In the genomic region with DNA sequence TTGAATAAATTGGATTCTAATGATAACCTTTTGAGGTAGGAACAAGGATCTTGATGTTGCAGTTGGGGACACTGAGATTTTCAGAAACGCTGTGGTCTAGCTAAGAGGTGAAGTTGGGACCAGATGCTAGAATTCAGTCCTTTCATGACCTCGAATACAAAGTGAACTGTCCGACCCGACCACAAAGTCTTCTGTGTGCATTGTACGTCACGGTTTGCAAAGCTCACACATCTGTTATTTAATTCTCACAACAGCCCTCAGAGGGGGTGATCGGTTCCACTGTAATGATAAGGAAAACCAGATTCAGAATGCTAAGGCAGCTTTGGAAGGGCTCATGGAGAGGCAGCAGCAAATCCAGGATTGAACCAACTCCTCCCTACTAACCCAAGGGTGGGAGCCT, we compare ENCODE assay signal across 28 cellular contexts. TPM values are rescaled to one million over a fixed set of nuclear protein-coding genes. Genes with fewer than 3 reads are reported as not detected.
"Had no signal": no experiment of that assay in that cellular context is flagged by ENCODE, and none has a peak within 500 bp of the region (broad histone marks: within the 10 kb centered on the region; RNA-seq: fewer than 3 reads in every experiment).

No MANE protein-coding gene starts in this region.

- DNase-seq: activated CD4-positive, alpha-beta T cell treated with anti-CD3 and anti-CD28 coated beads for 1 hour; activated CD4-positive, alpha-beta T cell treated with anti-CD3 and anti-CD28 coated beads, Interleukin-2, amount 50 U/mL, for 1 hour; activated CD8-positive, alpha-beta T cell treated with anti-CD3 and anti-CD28 coated beads for 36 hours; activated naive CD8-positive, alpha-beta T cell treated with anti-CD3 and anti-CD28 coated beads, Interleukin-2, amount 50 U/mL, for 24 hours; activated T-cell treated with anti-CD3 and anti-CD28 coated beads, Interleukin-2, amount 50 U/mL, for 4 hours; dermis blood vessel endothelial cell; effector CD8-positive, alpha-beta T cell; kidney glomerular epithelial cell; ovary; retina; stimulated activated CD4-positive, alpha-beta T cell treated with anti-CD3 and anti-CD28 coated beads, Interleukin-4, amount 100 ng/mL, for 1 hour; stimulated activated naive CD8-positive, alpha-beta T cell treated with anti-CD3 and anti-CD28 coated beads, Interleukin-15, Interleukin-2, amounts not matched to agents 100 U/mL and 50 U/mL, for 24 hours; T-helper 2 cell had no signal

- H3K4me1 Mint-ChIP-seq: activated naive CD4-positive, alpha-beta T cell treated with anti-CD3 and anti-CD28 coated beads, Interleukin-2, amount 50 U/mL, for 24 hours; activated naive CD8-positive, alpha-beta T cell treated with anti-CD3 and anti-CD28 coated beads, Interleukin-2, amount 50 U/mL, for 24 hours; activated T-helper 17 cell treated with anti-CD3 and anti-CD28 coated beads, Interleukin-2, amount 50 U/mL, for 72 hours had no signal

- H3K9me3 Mint-ChIP-seq: activated CD8-positive, alpha-beta T cell treated with anti-CD3 and anti-CD28 coated beads for 36 hours; activated naive CD4-positive, alpha-beta T cell treated with anti-CD3 and anti-CD28 coated beads, Interleukin-2, amount 50 U/mL, for 24 hours; activated naive CD8-positive, alpha-beta T cell treated with anti-CD3 and anti-CD28 coated beads, Interleukin-2, amount 50 U/mL, for 24 hours; activated T-cell treated with anti-CD3 and anti-CD28 coated beads, Interleukin-2, amount 50 U/mL, for 4 hours; activated T-helper 17 cell treated with anti-CD3 and anti-CD28 coated beads, Interleukin-2, amount 50 U/mL, for 72 hours; nephron; WTC11 had no signal

- H3K9me3 ChIP-seq: breast epithelium, heart right ventricle, left lung, neutrophil, ovary, prostate gland, thoracic aorta, upper lobe of left lung, vagina had no signal

- H3K27ac ChIP-seq: breast epithelium, left lung, neutrophil, ovary, prostate gland, thoracic aorta, upper lobe of left lung, vagina had no signal

- H3K36me3 ChIP-seq: breast epithelium, heart right ventricle, left lung, neutrophil, ovary, prostate gland, thoracic aorta, upper lobe of left lung, vagina had no signal

- H3K27ac Mint-ChIP-seq: activated CD8-positive, alpha-beta T cell treated with anti-CD3 and anti-CD28 coated beads for 36 hours; activated naive CD4-positive, alpha-beta T cell treated with anti-CD3 and anti-CD28 coated beads, Interleukin-2, amount 50 U/mL, for 24 hours; activated naive CD8-positive, alpha-beta T cell treated with anti-CD3 and anti-CD28 coated beads, Interleukin-2, amount 50 U/mL, for 24 hours; activated T-helper 17 cell treated with anti-CD3 and anti-CD28 coated beads, Interleukin-2, amount 50 U/mL, for 72 hours; nephron; WTC11 had no signal

- H3K4me3 ChIP-seq: breast epithelium, heart right ventricle, left lung, ovary, prostate gland, thoracic aorta, upper lobe of left lung, vagina had no signal

- ATAC-seq: activated CD8-positive, alpha-beta T cell treated with anti-CD3 and anti-CD28 coated beads for 36 hours; activated T-cell treated with anti-CD3 and anti-CD28 coated beads, Interleukin-2, amount 50 U/mL, for 4 hours; activated T-helper 17 cell treated with anti-CD3 and anti-CD28 coated beads, Interleukin-2, amount 50 U/mL, for 72 hours; left lung; stimulated activated naive CD8-positive, alpha-beta T cell treated with anti-CD3 and anti-CD28 coated beads, Interleukin-15, Interleukin-2, amounts not matched to agents 100 U/mL and 50 U/mL, for 24 hours had no signal

- H3K4me3 Mint-ChIP-seq: activated CD8-positive, alpha-beta T cell treated with anti-CD3 and anti-CD28 coated beads for 36 hours; activated naive CD4-positive, alpha-beta T cell treated with anti-CD3 and anti-CD28 coated beads, Interleukin-2, amount 50 U/mL, for 24 hours; activated naive CD8-positive, alpha-beta T cell treated with anti-CD3 and anti-CD28 coated beads, Interleukin-2, amount 50 U/mL, for 24 hours; activated T-cell treated with anti-CD3 and anti-CD28 coated beads, Interleukin-2, amount 50 U/mL, for 4 hours; activated T-helper 17 cell treated with anti-CD3 and anti-CD28 coated beads, Interleukin-2, amount 50 U/mL, for 72 hours; nephron; WTC11 had no signal

- H3K27me3 ChIP-seq: breast epithelium, ovary, upper lobe of left lung, vagina had no signal

- H3K36me3 Mint-ChIP-seq: activated naive CD4-positive, alpha-beta T cell treated with anti-CD3 and anti-CD28 coated beads, Interleukin-2, amount 50 U/mL, for 24 hours; WTC11 had no signal

RNA-seq across cellular contexts. Expression of gene KIF12, which starts 16.6 kb away (rescaled TPM):
- total RNA-seq: activated CD8-positive, alpha-beta T cell treated with anti-CD3 and anti-CD28 coated beads for 36 hours; activated T-helper 17 cell treated with anti-CD3 and anti-CD28 coated beads, Interleukin-2, amount 50 U/mL, for 72 hours; lung microvascular endothelial cell; skeletal muscle tissue; thoracic aorta; vagina had no signal
- polyA plus RNA-seq: heart right ventricle had no signal

RNA-seq across cellular contexts. Expression of gene AMBP, which starts 37.5 kb away (rescaled TPM):
- total RNA-seq: activated CD8-positive, alpha-beta T cell treated with anti-CD3 and anti-CD28 coated beads for 36 hours; activated T-helper 17 cell treated with anti-CD3 and anti-CD28 coated beads, Interleukin-2, amount 50 U/mL, for 72 hours; epithelial cell of proximal tubule; heart right ventricle; lung microvascular endothelial cell; thoracic aorta; vagina had no signal
